9 cellular contexts compared by ENCODE assay signal in the genomic region with DNA sequence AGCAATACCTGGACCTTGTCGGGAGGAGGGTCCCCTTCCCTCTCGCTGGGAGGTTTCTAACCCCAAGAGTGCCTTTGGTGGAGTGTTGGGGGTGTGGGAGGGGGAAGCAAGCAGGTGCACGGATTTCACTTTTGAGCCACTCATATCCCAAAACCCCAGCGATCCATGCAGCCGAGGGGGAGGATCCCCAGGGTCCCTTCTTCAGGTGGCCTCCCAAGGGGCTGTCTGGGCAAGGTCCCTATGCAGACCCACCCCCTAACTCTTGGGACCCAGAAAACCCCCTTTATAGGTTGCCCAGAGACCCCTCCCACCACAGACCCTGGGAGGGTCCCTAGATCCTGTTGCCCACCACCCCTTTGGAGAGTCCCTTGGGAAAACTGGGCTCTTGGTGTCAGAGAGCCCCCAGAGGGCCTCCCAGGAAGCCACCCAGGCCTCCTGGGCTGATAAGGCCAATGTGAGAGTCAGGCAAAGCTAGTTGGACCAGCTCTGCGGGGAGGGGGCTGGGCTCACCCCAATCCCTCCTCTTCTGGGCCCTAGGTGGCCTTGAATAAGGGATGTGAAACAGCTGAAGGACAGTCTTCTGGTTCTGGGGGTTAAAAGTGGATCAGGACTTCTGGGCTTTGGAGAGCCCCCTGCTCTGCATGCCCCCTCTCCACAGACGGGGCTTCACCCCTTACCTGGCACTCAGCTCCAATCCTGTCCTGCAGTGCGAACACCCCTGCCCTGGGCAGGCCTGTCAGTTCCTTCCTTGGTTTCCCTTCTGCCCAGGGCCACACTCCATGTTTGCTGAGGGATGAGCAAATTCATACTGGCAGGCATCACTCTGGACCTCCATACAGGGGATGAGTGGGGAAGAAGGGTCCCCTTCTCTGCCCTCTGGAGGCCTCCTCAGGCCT. TPM values are rescaled to one million over a fixed set of nuclear protein-coding genes. Genes with fewer than 3 reads are reported as not detected.
DNase-seq lines count a peak whose midpoint lies in the region; ATAC-seq and TF ChIP-seq lines count a peak whose summit lies in the region.
"Had no signal": no experiment of that assay in that cellular context is flagged by ENCODE, and none has a peak within 500 bp of the region (broad histone marks: within the 10 kb centered on the region; RNA-seq: fewer than 3 reads in every experiment).

No MANE protein-coding gene starts in this region.

- peak overlapping the region; percentile 25 for H3K4me3 Mint-ChIP-seq in T-helper 2 cell treated with Interferon-gamma antibody and Interleukin-4, amounts not matched to agents 5 μg/mL and 100 μg/mL, for 36 hours

- CTCF ChIA-PET in mammary epithelial cell (lab: Charles Lee; ENCODE audit: low non-redundant PET) = interaction anchor here (0.6 kb wide), 1 partner anchor 85 kb away, joined by 7 read pairs; no protein-coding TSS in a partner anchor

- ATAC-seq in lower lobe of right lung = no peak
- no peak for ATAC-seq in GM19351 (IDR thresholded peaks at IDR 0.05; ENCODE audit: unreplicated experiment)

- peaks cover 4% of the 10 kb centered on the region for H3K36me3 Mint-ChIP-seq in T-helper 2 cell treated with Interferon-gamma antibody and Interleukin-4, amounts not matched to agents 5 μg/mL and 100 μg/mL, for 36 hours (ENCODE audit: low read depth)

- BruUV-seq in mammary epithelial cell (replicated peaks; lab: Mats Ljungman, UMichigan) = TSS peak; percentile 41

- H3K27ac ChIP-seq in mammary epithelial cell (ENCODE audit: insufficient read depth, low read depth, low read length) = peak overlapping the region; percentile 94
- H3K27ac ChIP-seq in lower lobe of right lung = peak overlapping the region; percentile 88
- peak overlapping the region; percentile 92 for H3K27ac ChIP-seq in suprapubic skin

- H4K20me1 ChIP-seq in mammary epithelial cell (ENCODE audit: insufficient read depth, low read length) = no peaks in the 10 kb centered on the region

- H3K4me2 ChIP-seq in mammary epithelial cell (ENCODE audit: insufficient read depth, low read depth, low read length) = peak overlapping the region; percentile 63

- H3K4me3 ChIP-seq in mammary epithelial cell (replicated peaks in 1 of 3; ENCODE audit: insufficient read depth in 1 of 3, low read depth in 2 of 3, low read length in 3 of 3) = peak overlapping the region; percentile 43 to 76 (median 43)
- peak overlapping the region; percentile 81 for H3K4me3 ChIP-seq in lower lobe of right lung
- peak overlapping the region; percentile 87 for H3K4me3 ChIP-seq in suprapubic skin

- H3K27me3 ChIP-seq in mammary epithelial cell (ENCODE audit: insufficient read depth, low read length) = no peaks in the 10 kb centered on the region
- H3K27me3 ChIP-seq in lower lobe of right lung (ENCODE audit: low read depth) = no peaks in the 10 kb centered on the region
- H3K27me3 ChIP-seq in suprapubic skin = no peaks in the 10 kb centered on the region

- intact Hi-C loops in mammary epithelial cell (cut with micrococcal nuclease) = loop anchor here (2.0 kb wide), 1 partner anchor 88 kb away; no protein-coding TSS in a partner anchor
- intact Hi-C loops in lower lobe of right lung (cut with DNase I) = no loop called here

- H2AFZ ChIP-seq in mammary epithelial cell (ENCODE audit: low read depth, low read length) = peak overlapping the region; percentile 84

- H3K9me3 ChIP-seq in mammary epithelial cell (replicated peaks; ENCODE audit: insufficient read depth, low read length) (no peaks in the 10 kb centered on the region), lower lobe of right lung (no peaks in the 10 kb centered on the region), suprapubic skin (no peaks in the 10 kb centered on the region)

- no peak for DNase-seq in T-helper 2 cell treated with Interferon-gamma antibody and Interleukin-4, amounts not matched to agents 5 μg/mL and 100 μg/mL, for 36 hours (ENCODE audit: low spot score)
- DNase-seq in T-helper 2 cell (no peak), mammary epithelial cell (no peak), lower lobe of right lung (no peak), suprapubic skin (ENCODE audit: low spot score in 2 of 2) (peak in 1 of 2 donors; percentile 67), NCI-H146 (lab: John Stamatoyannopoulos, UW) (no peak), NCI-H2029 (lab: John Stamatoyannopoulos, UW) (no peak)
- DNase-seq: amniotic stem cell had no signal

- H3K27ac Mint-ChIP-seq in T-helper 2 cell treated with Interferon-gamma antibody and Interleukin-4, amounts not matched to agents 5 μg/mL and 100 μg/mL, for 36 hours = no peak overlapping the region

- H3K9me3 Mint-ChIP-seq in T-helper 2 cell treated with Interferon-gamma antibody and Interleukin-4, amounts not matched to agents 5 μg/mL and 100 μg/mL, for 36 hours = no peaks in the 10 kb centered on the region

- H3K4me1 ChIP-seq in mammary epithelial cell (ENCODE audit: insufficient read depth, low read length) = peaks cover 51% of the 10 kb centered on the region
- peaks cover 41% of the 10 kb centered on the region for H3K4me1 ChIP-seq in lower lobe of right lung
- H3K4me1 ChIP-seq in suprapubic skin = peaks cover 75% of the 10 kb centered on the region

- peaks cover 31% of the 10 kb centered on the region for H3K4me1 Mint-ChIP-seq in T-helper 2 cell treated with Interferon-gamma antibody and Interleukin-4, amounts not matched to agents 5 μg/mL and 100 μg/mL, for 36 hours (ENCODE audit: low read depth)

- peak overlapping the region; percentile 65 for H3K9ac ChIP-seq in mammary epithelial cell (ENCODE audit: insufficient read depth, low read length)

- in situ Hi-C loops in mammary epithelial cell (cut with MboI; ENCODE audit: low sequenced_read_pairs in 2 of 2) = no loop called here

- dilution Hi-C loops in mammary epithelial cell (cut with HindIII; ENCODE audit: low sequenced_read_pairs) = no loop called here

- TF ChIP-seq EP300 in suprapubic skin (IDR thresholded peaks at IDR 0.05) = no peak

- WGBS in mammary epithelial cell (ENCODE audit: low coverage, missing lambda C conversion rate) = 49% methylated on average over 5 of the region's 8 CpGs
- WGBS in suprapubic skin = 36% methylated on average over 7 of the region's 8 CpGs

- H3K79me2 ChIP-seq in mammary epithelial cell (ENCODE audit: insufficient read depth, low read length) = peaks cover 24% of the 10 kb centered on the region

- no peaks in the 10 kb centered on the region for H3K36me3 ChIP-seq in mammary epithelial cell (ENCODE audit: insufficient read depth, low read length)
- H3K36me3 ChIP-seq in lower lobe of right lung = no peaks in the 10 kb centered on the region
- no peaks in the 10 kb centered on the region for H3K36me3 ChIP-seq in suprapubic skin

- TF ChIP-seq CTCF in mammary epithelial cell (conservative IDR thresholded peaks at IDR 0.05 in 1 of 2, IDR thresholded peaks at IDR 0.05 in 1 of 2; ENCODE audit: extremely low read depth in 1 of 2, insufficient read depth in 1 of 2, low read depth in 1 of 2, low read length in 2 of 2) (no peak), lower lobe of right lung (IDR thresholded peaks at IDR 0.05) (no peak), suprapubic skin (IDR thresholded peaks at IDR 0.05) (no peak)

- no peak for TF ChIP-seq POLR2A in suprapubic skin (IDR thresholded peaks at IDR 0.05)

- peaks cover 38% of the 10 kb centered on the region for H3K27me3 Mint-ChIP-seq in T-helper 2 cell treated with Interferon-gamma antibody and Interleukin-4, amounts not matched to agents 5 μg/mL and 100 μg/mL, for 36 hours (ENCODE audit: low read depth)

RNA-seq across cellular contexts. Expression of gene PLCD1, which starts 0.9 kb away (rescaled TPM):
- 10 to 100 TPM; 53.0 to 75.8 TPM for total RNA-seq in mammary epithelial cell
- polyA plus RNA-seq in mammary epithelial cell = 29.1 TPM
- 131 TPM for polyA minus RNA-seq in mammary epithelial cell
- 30.1 TPM for total RNA-seq in lower lobe of right lung
- total RNA-seq in suprapubic skin = 10 to 100 TPM; 32.3 to 42.2 (median 39.3) TPM

RNA-seq across cellular contexts. Expression of gene DLEC1, which starts 8.6 kb away (rescaled TPM):
- total RNA-seq in mammary epithelial cell (under 1 TPM in 1 of 2 donors, not detected in 1; 0.17 TPM), lower lobe of right lung (15.0 TPM), suprapubic skin (1 to 10 TPM in 1 of 4 donors, under 1 TPM in 3; 0.19 to 2.1 (median 0.50) TPM)
- not detected for polyA plus RNA-seq in mammary epithelial cell
- not detected for polyA minus RNA-seq in mammary epithelial cell

RNA-seq across cellular contexts. Expression of gene VILL, which starts 39.8 kb away (rescaled TPM):
- total RNA-seq in mammary epithelial cell = 1 to 10 TPM; 1.8 to 3.0 TPM
- polyA plus RNA-seq in mammary epithelial cell = 1.8 TPM
- polyA minus RNA-seq in mammary epithelial cell = 1.1 TPM
- total RNA-seq in lower lobe of right lung = 12.5 TPM
- total RNA-seq in suprapubic skin = 10 to 100 TPM; 13.2 to 16.7 (median 15.0) TPM
